ENCODE assay signal across 15 cellular contexts in genomic region chr2:227765788-227766187, GRCh38. TPM values are rescaled to one million over a fixed set of nuclear protein-coding genes. Genes with fewer than 3 reads are reported as not detected.
DNase-seq lines count a peak whose midpoint lies in the region; ATAC-seq, FAIRE-seq and TF ChIP-seq lines count a peak whose summit lies in the region.
"Had no signal": no experiment of that assay in that cellular context is flagged by ENCODE, and none has a peak within 500 bp of the region (broad histone marks: within the 10 kb centered on the region; RNA-seq: fewer than 3 reads in every experiment).

No MANE protein-coding gene starts in this region.

- H3K4me1 Mint-ChIP-seq in mesothelial cell of epicardium, result peaks cover 14% of the 10 kb centered on the region
- H3K4me1 Mint-ChIP-seq in type B pancreatic cell (ENCODE audit: unreplicated experiment), result peaks cover 12% of the 10 kb centered on the region
- H3K4me1 Mint-ChIP-seq: activated naive CD8-positive, alpha-beta T cell treated with anti-CD3 and anti-CD28 coated beads, Interleukin-2, amount 50 U/mL, for 24 hours; endodermal cell had no signal

- DNase-seq in heart right ventricle (no peak), cardiac septum (ENCODE audit: low spot score) (no peak), K562 (ENCODE audit: extremely low read depth in 1 of 4, low spot score in 3 of 4) (no peak), mesothelial cell of epicardium (ENCODE audit: low spot score in 2 of 2, unreplicated experiment in 2 of 2) (no peak), type B pancreatic cell (ENCODE audit: extremely low spot score, unreplicated experiment) (no peak), NCI-H146 (lab: John Stamatoyannopoulos, UW) (no peak)
- no peak for DNase-seq in activated T-cell treated with anti-CD3 and anti-CD28 coated beads, Interleukin-2, amount 50 U/mL, for 1 hour

- in situ Hi-C loops in K562 (cut with MboI), result loop anchor here (10.0 kb wide), 1 partner anchor 361 kb away; no protein-coding TSS in a partner anchor

- TF ChIP-seq POLR2A in K562 (conservative IDR thresholded peaks at IDR 0.05), result no peak

- H3K9me3 ChIP-seq in heart right ventricle, result no peaks in the 10 kb centered on the region
- H3K9me3 ChIP-seq in K562 (replicated peaks; ENCODE audit: control insufficient read depth, insufficient read depth, low read depth, low read length), result no peaks in the 10 kb centered on the region

- H3K36me3 ChIP-seq in heart right ventricle (no peaks in the 10 kb centered on the region), K562 (ENCODE audit: control insufficient read depth, insufficient read depth, low read length) (no peaks in the 10 kb centered on the region)

- TF ChIP-seq EP300 in K562 (IDR thresholded peaks at IDR 0.05; ENCODE audit: low read length), result no peak

- no peaks in the 10 kb centered on the region for H3K9me1 ChIP-seq in K562 (ENCODE audit: control insufficient read depth, insufficient read depth, low read length)

- no peak overlapping the region for H3K9ac ChIP-seq in K562 (ENCODE audit: insufficient read depth in 1 of 2, low read depth in 2 of 2, low read length in 2 of 2)

- WGBS in heart right ventricle, 2 donors, result 43 to 47% methylated on average over 4 of the region's 4 CpGs
- 4% methylated on average over 4 of the region's 4 CpGs for WGBS in K562 (ENCODE audit: insufficient coverage, low coverage, missing lambda C conversion rate)

- no TSS peak for BruUV-seq in K562 (replicated peaks; lab: Mats Ljungman, UMichigan)

- TF ChIP-seq CTCF in heart right ventricle (IDR thresholded peaks at IDR 0.05) (no peak), K562 (IDR thresholded peaks at IDR 0.05 in 2 of 3, conservative IDR thresholded peaks at IDR 0.05 in 1 of 3; ENCODE audit: insufficient read depth in 2 of 3, low read depth in 1 of 3, low read length in 3 of 3) (no peak), mesothelial cell of epicardium (IDR thresholded peaks at IDR 0.05; ENCODE audit: unreplicated experiment) (no peak), type B pancreatic cell (conservative IDR thresholded peaks at IDR 0.05) (no peak)

- no peak overlapping the region for H3K4me3 ChIP-seq in heart right ventricle
- H3K4me3 ChIP-seq in K562, result no peak overlapping the region

- no peaks in the 10 kb centered on the region for H3K79me2 ChIP-seq in K562 (ENCODE audit: control insufficient read depth, insufficient read depth, low read length)

- H3K4me1 ChIP-seq in heart right ventricle, result peaks cover 0 to 8% (median 5%) of the 10 kb centered on the region in 9 donors
- H3K4me1 ChIP-seq in K562 (replicated peaks in 1 of 2; ENCODE audit: control insufficient read depth in 2 of 2, insufficient read depth in 2 of 2, low read length in 2 of 2), result peaks cover 0 to 4% of the 10 kb centered on the region in 2 experiments; a peak in 1 of 5 replicates

- no peaks in the 10 kb centered on the region for H3K36me3 Mint-ChIP-seq in mesothelial cell of epicardium
- H3K36me3 Mint-ChIP-seq in type B pancreatic cell, result no peaks in the 10 kb centered on the region

- H3K4me3 Mint-ChIP-seq in mesothelial cell of epicardium (no peak overlapping the region), type B pancreatic cell (no peak overlapping the region)
- H3K4me3 Mint-ChIP-seq: activated naive CD8-positive, alpha-beta T cell treated with anti-CD3 and anti-CD28 coated beads, Interleukin-2, amount 50 U/mL, for 24 hours; activated T-helper 17 cell treated with anti-CD3 and anti-CD28 coated beads, Interleukin-2, amount 50 U/mL, for 72 hours; CD4-positive, alpha-beta T cell; endodermal cell; T-helper 2 cell treated with Interferon-gamma antibody and Interleukin-4, amounts not matched to agents 5 μg/mL and 100 μg/mL, for 36 hours had no signal

- CTCF ChIA-PET in K562 (lab: Yijun Ruan, JAX; ENCODE audit: low intra/inter-chr PET ratio), result interaction anchor here (1.3 to 2.1 kb wide), 3 partner anchors 360 to 636 kb away, joined by 4 to 10 read pairs (median 10); no protein-coding TSS in a partner anchor

- H3K27ac ChIP-seq in heart right ventricle (peak overlapping the region in 7 of 10 donors; percentile 3 to 41 (median 29)), K562 (ENCODE audit: extremely low read depth, low read depth, low read length) (no peak overlapping the region)

- POLR2A ChIA-PET in K562 (lab: Yijun Ruan, JAX), result no interaction called here

- H4K20me1 ChIP-seq in K562 (replicated peaks; ENCODE audit: control insufficient read depth, insufficient read depth, low read length), result no peaks in the 10 kb centered on the region

- H3K4me2 ChIP-seq in K562 (ENCODE audit: insufficient read depth, low read length), result no peak overlapping the region

- H2AFZ ChIP-seq in K562 (ENCODE audit: low read depth, low read length), result no peak overlapping the region

- peak; percentile 19 for FAIRE-seq in K562 (lab: Jason Lieb, UNC)

- TF ChIP-seq RAD21 in K562 (CRISPR knock-in tag; conservative IDR thresholded peaks at IDR 0.05 in 1 of 2, IDR thresholded peaks at IDR 0.05 in 1 of 2), result no peak

- ATAC-seq in heart right ventricle, result peak in 4 of 8 donors; percentile 24 to 57 (median 40)
- no peak for ATAC-seq in K562
- ATAC-seq in GM19452 (IDR thresholded peaks at IDR 0.05; ENCODE audit: unreplicated experiment), result no peak

- peaks cover 3% of the 10 kb centered on the region for H3K9me3 Mint-ChIP-seq in mesothelial cell of epicardium
- no peaks in the 10 kb centered on the region for H3K9me3 Mint-ChIP-seq in type B pancreatic cell
- H3K9me3 Mint-ChIP-seq: activated naive CD8-positive, alpha-beta T cell treated with anti-CD3 and anti-CD28 coated beads, Interleukin-2, amount 50 U/mL, for 24 hours; activated T-helper 17 cell treated with anti-CD3 and anti-CD28 coated beads, Interleukin-2, amount 50 U/mL, for 72 hours; CD4-positive, alpha-beta T cell; endodermal cell; T-helper 2 cell treated with Interferon-gamma antibody and Interleukin-4, amounts not matched to agents 5 μg/mL and 100 μg/mL, for 36 hours had no signal

- H3K27me3 ChIP-seq in heart right ventricle, result no peaks in the 10 kb centered on the region
- peaks cover 0 to 10% of the 10 kb centered on the region in 2 experiments; a peak in 2 of 5 replicates for H3K27me3 ChIP-seq in K562 (ENCODE audit: control insufficient read depth in 2 of 2, insufficient read depth in 2 of 2, low read length in 2 of 2)

- intact Hi-C loops in heart right ventricle (cut with DNase I), result loop anchor here (1.0 to 10.0 kb wide), 16 partner anchors 103 to 631 kb away; partner anchors contain the start of gene AGFG1 (in 4 of the 10)
- intact Hi-C loops in cardiac septum (cut with DNase I), result loop anchor here (1.0 to 5.0 kb wide), 4 partner anchors 107 to 633 kb away; partner anchors contain the start of gene AGFG1
- intact Hi-C loops in K562 (cut with micrococcal nuclease), result loop anchor here (1.0 to 5.0 kb wide), 6 partner anchors 107 to 732 kb away; no protein-coding TSS in a partner anchor

- H3K27ac Mint-ChIP-seq in mesothelial cell of epicardium, result peak overlapping the region; percentile 85
- H3K27ac Mint-ChIP-seq in type B pancreatic cell, result peak overlapping the region; percentile 41
- H3K27ac Mint-ChIP-seq: activated naive CD8-positive, alpha-beta T cell treated with anti-CD3 and anti-CD28 coated beads, Interleukin-2, amount 50 U/mL, for 24 hours; CD4-positive, alpha-beta T cell; endodermal cell; T-helper 2 cell treated with Interferon-gamma antibody and Interleukin-4, amounts not matched to agents 5 μg/mL and 100 μg/mL, for 36 hours had no signal

- H3K27me3 Mint-ChIP-seq in mesothelial cell of epicardium (ENCODE audit: low read depth) (no peaks in the 10 kb centered on the region), type B pancreatic cell (no peaks in the 10 kb centered on the region)
- H3K27me3 Mint-ChIP-seq: activated naive CD8-positive, alpha-beta T cell treated with anti-CD3 and anti-CD28 coated beads, Interleukin-2, amount 50 U/mL, for 24 hours; activated T-helper 17 cell treated with anti-CD3 and anti-CD28 coated beads, Interleukin-2, amount 50 U/mL, for 72 hours; CD4-positive, alpha-beta T cell had no signal

RNA-seq across cellular contexts. Expression of gene SCYGR8, which starts 20.1 kb away (rescaled TPM):
- total RNA-seq in heart right ventricle (not detected), cardiac septum (not detected), K562 (2014; rRNA removed) (not detected in 2 replicates), K562 (2014; rRNA removed; fragmentation: Illumina TruSeq; extraction: Trizol) (not detected in 2 replicates), K562 (2015; rRNA removed; fragmentation: Illumina TruSeq; extraction: Trizol) (not detected in 2 replicates), K562 (2021) (not detected in 2 replicates), mesothelial cell of epicardium (not detected in 3 replicates), type B pancreatic cell (ENCODE audit: low replicate concordance) (not detected in 2 replicates)
- polyA plus RNA-seq in heart right ventricle (not detected), K562 (2011; rRNA removed) (not detected in 2 replicates), K562 (2014; fragmentation: Illumina TruSeq; extraction: Trizol) (not detected in 2 replicates), K562 (2014; fragmentation: Nextera tagmentation; extraction: Ambion mirVana) (not detected), K562 (2014; rRNA removed) (not detected in 2 replicates)
- total RNA-seq in K562 (2011; cell fraction: chromatin; rRNA removed; ENCODE audit: low replicate concordance), result not detected in 2 replicates
- not detected in 2 replicates for total RNA-seq in K562 (2011; cell fraction: nucleolus; rRNA removed)
- total RNA-seq in K562 (2011; cell fraction: nucleoplasm; rRNA removed), result not detected in 2 replicates
- polyA plus RNA-seq in K562 (2011; cell fraction: cytosol; rRNA removed), result not detected in 2 replicates
- polyA plus RNA-seq in K562 (2011; cell fraction: nucleus; rRNA removed), result not detected in 2 replicates
- not detected in 2 replicates for polyA plus RNA-seq in K562 (2012)
- not detected in 2 replicates for polyA minus RNA-seq in K562 (2011; rRNA and poly(A)+ RNA removed)
- polyA minus RNA-seq in K562 (2011; cell fraction: cytosol; rRNA and poly(A)+ RNA removed), result not detected in 2 replicates
- polyA minus RNA-seq in K562 (2011; cell fraction: nucleus; rRNA and poly(A)+ RNA removed), result not detected in 2 replicates
- total RNA-seq: activated T-helper 17 cell treated with anti-CD3 and anti-CD28 coated beads, Interleukin-2, amount 50 U/mL, for 72 hours; CD4-positive, alpha-beta T cell; endodermal cell; left colon; urinary bladder had no signal
- polyA plus RNA-seq: urinary bladder had no signal

RNA-seq across cellular contexts. Expression of gene SCYGR7, which starts 37.7 kb away (rescaled TPM):
- total RNA-seq in heart right ventricle (not detected), cardiac septum (not detected), K562 (2014; rRNA removed) (not detected in 2 replicates), K562 (2014; rRNA removed; fragmentation: Illumina TruSeq; extraction: Trizol) (not detected in 2 replicates), K562 (2015; rRNA removed; fragmentation: Illumina TruSeq; extraction: Trizol) (not detected in 2 replicates), K562 (2021) (not detected in 2 replicates), mesothelial cell of epicardium (not detected in 3 replicates), type B pancreatic cell (ENCODE audit: low replicate concordance) (not detected in 2 replicates)
- polyA plus RNA-seq in heart right ventricle (not detected), K562 (2011; rRNA removed) (not detected in 2 replicates), K562 (2014; fragmentation: Illumina TruSeq; extraction: Trizol) (not detected in 2 replicates), K562 (2014; fragmentation: Nextera tagmentation; extraction: Ambion mirVana) (not detected), K562 (2014; rRNA removed) (not detected in 2 replicates)
- total RNA-seq in K562 (2011; cell fraction: chromatin; rRNA removed; ENCODE audit: low replicate concordance), result not detected in 2 replicates
- not detected in 2 replicates for total RNA-seq in K562 (2011; cell fraction: nucleolus; rRNA removed)
- not detected in 2 replicates for total RNA-seq in K562 (2011; cell fraction: nucleoplasm; rRNA removed)
- not detected in 2 replicates for polyA plus RNA-seq in K562 (2011; cell fraction: cytosol; rRNA removed)
- not detected in 2 replicates for polyA plus RNA-seq in K562 (2011; cell fraction: nucleus; rRNA removed)
- polyA plus RNA-seq in K562 (2012), result not detected in 2 replicates
- polyA minus RNA-seq in K562 (2011; rRNA and poly(A)+ RNA removed), result not detected in 2 replicates
- polyA minus RNA-seq in K562 (2011; cell fraction: cytosol; rRNA and poly(A)+ RNA removed), result not detected in 2 replicates
- not detected in 2 replicates for polyA minus RNA-seq in K562 (2011; cell fraction: nucleus; rRNA and poly(A)+ RNA removed)
- total RNA-seq: activated T-helper 17 cell treated with anti-CD3 and anti-CD28 coated beads, Interleukin-2, amount 50 U/mL, for 72 hours; CD4-positive, alpha-beta T cell; endodermal cell; left colon; urinary bladder had no signal
- polyA plus RNA-seq: urinary bladder had no signal

RNA-seq across cellular contexts. Expression of gene SCYGR6, which starts 41.2 kb away (rescaled TPM):
- not detected for total RNA-seq in heart right ventricle
- not detected for polyA plus RNA-seq in heart right ventricle
- not detected for total RNA-seq in cardiac septum
- total RNA-seq in K562 (2011; cell fraction: chromatin; rRNA removed; ENCODE audit: low replicate concordance), result not detected in 2 replicates
- not detected in 2 replicates for total RNA-seq in K562 (2011; cell fraction: nucleolus; rRNA removed)
- total RNA-seq in K562 (2011; cell fraction: nucleoplasm; rRNA removed), result not detected in 2 replicates
- total RNA-seq in K562 (2014; rRNA removed), result not detected in 2 replicates
- not detected in 2 replicates for total RNA-seq in K562 (2014; rRNA removed; fragmentation: Illumina TruSeq; extraction: Trizol)
- total RNA-seq in K562 (2015; rRNA removed; fragmentation: Illumina TruSeq; extraction: Trizol), result not detected in 2 replicates
- total RNA-seq in K562 (2021), result not detected in 2 replicates
- polyA plus RNA-seq in K562 (2011; rRNA removed), result not detected in 2 replicates
- polyA plus RNA-seq in K562 (2011; cell fraction: cytosol; rRNA removed), result not detected in 2 replicates
- polyA plus RNA-seq in K562 (2011; cell fraction: nucleus; rRNA removed), result not detected in 2 replicates
- polyA plus RNA-seq in K562 (2012), result not detected in 2 replicates
- not detected in 2 replicates for polyA plus RNA-seq in K562 (2014; fragmentation: Illumina TruSeq; extraction: Trizol)
- not detected for polyA plus RNA-seq in K562 (2014; fragmentation: Nextera tagmentation; extraction: Ambion mirVana)
- polyA plus RNA-seq in K562 (2014; rRNA removed), result not detected in 2 replicates
- polyA minus RNA-seq in K562 (2011; rRNA and poly(A)+ RNA removed), result not detected in 2 replicates
- not detected in 2 replicates for polyA minus RNA-seq in K562 (2011; cell fraction: cytosol; rRNA and poly(A)+ RNA removed)
- not detected in 2 replicates for polyA minus RNA-seq in K562 (2011; cell fraction: nucleus; rRNA and poly(A)+ RNA removed)
- total RNA-seq in mesothelial cell of epicardium, result not detected in 3 replicates
- total RNA-seq in type B pancreatic cell (ENCODE audit: low replicate concordance), result not detected in 2 replicates
- total RNA-seq: activated T-helper 17 cell treated with anti-CD3 and anti-CD28 coated beads, Interleukin-2, amount 50 U/mL, for 72 hours; CD4-positive, alpha-beta T cell; endodermal cell; left colon; urinary bladder had no signal
- polyA plus RNA-seq: urinary bladder had no signal

RNA-seq across cellular contexts. Expression of gene CCL20, which starts 47.9 kb away (rescaled TPM):
- total RNA-seq in heart right ventricle (not detected), cardiac septum (not detected), K562 (2014; rRNA removed) (not detected in 2 replicates), K562 (2014; rRNA removed; fragmentation: Illumina TruSeq; extraction: Trizol) (not detected in 2 replicates), K562 (2015; rRNA removed; fragmentation: Illumina TruSeq; extraction: Trizol) (not detected in 2 replicates), K562 (2021) (0.29 TPM in 1 of 2 replicates, not detected in the other), mesothelial cell of epicardium (0.36 TPM in 1 of 3 replicates, not detected in the others), type B pancreatic cell (ENCODE audit: low replicate concordance) (1.7 and 3.2 TPM in 2 replicates)
- polyA plus RNA-seq in heart right ventricle (under 1 TPM in 1 of 2 donors, not detected in 1; 0.20 TPM), K562 (2011; rRNA removed) (not detected in 2 replicates), K562 (2014; fragmentation: Illumina TruSeq; extraction: Trizol) (not detected in 2 replicates), K562 (2014; fragmentation: Nextera tagmentation; extraction: Ambion mirVana) (not detected), K562 (2014; rRNA removed) (not detected in 2 replicates)
- not detected in 2 replicates for total RNA-seq in K562 (2011; cell fraction: chromatin; rRNA removed; ENCODE audit: low replicate concordance)
- not detected in 2 replicates for total RNA-seq in K562 (2011; cell fraction: nucleolus; rRNA removed)
- not detected in 2 replicates for total RNA-seq in K562 (2011; cell fraction: nucleoplasm; rRNA removed)
- polyA plus RNA-seq in K562 (2011; cell fraction: cytosol; rRNA removed), result not detected in 2 replicates
- not detected in 2 replicates for polyA plus RNA-seq in K562 (2011; cell fraction: nucleus; rRNA removed)
- not detected in 2 replicates for polyA plus RNA-seq in K562 (2012)
- polyA minus RNA-seq in K562 (2011; rRNA and poly(A)+ RNA removed), result not detected in 2 replicates
- 2.7 TPM in 1 of 2 replicates, not detected in the other for polyA minus RNA-seq in K562 (2011; cell fraction: cytosol; rRNA and poly(A)+ RNA removed)
- polyA minus RNA-seq in K562 (2011; cell fraction: nucleus; rRNA and poly(A)+ RNA removed), result not detected in 2 replicates
- total RNA-seq: endodermal cell, urinary bladder had no signal

RNA-seq across cellular contexts. Expression of gene SLC19A3, which starts 48.0 kb away (rescaled TPM):
- total RNA-seq in heart right ventricle (1 to 10 TPM in 4 of 10 donors, under 1 TPM in 6; 0.13 to 4.5 (median 0.74) TPM), cardiac septum (0.38 TPM), K562 (2014; rRNA removed) (not detected in 2 replicates), K562 (2014; rRNA removed; fragmentation: Illumina TruSeq; extraction: Trizol) (not detected in 2 replicates), K562 (2015; rRNA removed; fragmentation: Illumina TruSeq; extraction: Trizol) (not detected in 2 replicates), K562 (2021) (not detected in 2 replicates), mesothelial cell of epicardium (11.3 to 11.9 TPM (median 11.4 TPM) in 3 replicates), type B pancreatic cell (ENCODE audit: low replicate concordance) (6.4 and 20.5 TPM in 2 replicates)
- polyA plus RNA-seq in heart right ventricle (1 to 10 TPM in 1 of 2 donors, under 1 TPM in 1; 0.81 to 2.3 TPM), K562 (2011; rRNA removed) (not detected in 2 replicates), K562 (2014; fragmentation: Illumina TruSeq; extraction: Trizol) (not detected in 2 replicates), K562 (2014; fragmentation: Nextera tagmentation; extraction: Ambion mirVana) (not detected), K562 (2014; rRNA removed) (not detected in 2 replicates)
- total RNA-seq in K562 (2011; cell fraction: chromatin; rRNA removed; ENCODE audit: low replicate concordance), result not detected in 2 replicates
- not detected in 2 replicates for total RNA-seq in K562 (2011; cell fraction: nucleolus; rRNA removed)
- not detected in 2 replicates for total RNA-seq in K562 (2011; cell fraction: nucleoplasm; rRNA removed)
- not detected in 2 replicates for polyA plus RNA-seq in K562 (2011; cell fraction: cytosol; rRNA removed)
- polyA plus RNA-seq in K562 (2011; cell fraction: nucleus; rRNA removed), result not detected in 2 replicates
- not detected in 2 replicates for polyA plus RNA-seq in K562 (2012)
- polyA minus RNA-seq in K562 (2011; rRNA and poly(A)+ RNA removed), result not detected in 2 replicates
- polyA minus RNA-seq in K562 (2011; cell fraction: cytosol; rRNA and poly(A)+ RNA removed), result not detected in 2 replicates
- not detected in 2 replicates for polyA minus RNA-seq in K562 (2011; cell fraction: nucleus; rRNA and poly(A)+ RNA removed)
- total RNA-seq: activated T-helper 17 cell treated with anti-CD3 and anti-CD28 coated beads, Interleukin-2, amount 50 U/mL, for 72 hours; CD4-positive, alpha-beta T cell had no signal
